Comparison of ENCODE assay signal across 1 cellular context in the genomic region with DNA sequence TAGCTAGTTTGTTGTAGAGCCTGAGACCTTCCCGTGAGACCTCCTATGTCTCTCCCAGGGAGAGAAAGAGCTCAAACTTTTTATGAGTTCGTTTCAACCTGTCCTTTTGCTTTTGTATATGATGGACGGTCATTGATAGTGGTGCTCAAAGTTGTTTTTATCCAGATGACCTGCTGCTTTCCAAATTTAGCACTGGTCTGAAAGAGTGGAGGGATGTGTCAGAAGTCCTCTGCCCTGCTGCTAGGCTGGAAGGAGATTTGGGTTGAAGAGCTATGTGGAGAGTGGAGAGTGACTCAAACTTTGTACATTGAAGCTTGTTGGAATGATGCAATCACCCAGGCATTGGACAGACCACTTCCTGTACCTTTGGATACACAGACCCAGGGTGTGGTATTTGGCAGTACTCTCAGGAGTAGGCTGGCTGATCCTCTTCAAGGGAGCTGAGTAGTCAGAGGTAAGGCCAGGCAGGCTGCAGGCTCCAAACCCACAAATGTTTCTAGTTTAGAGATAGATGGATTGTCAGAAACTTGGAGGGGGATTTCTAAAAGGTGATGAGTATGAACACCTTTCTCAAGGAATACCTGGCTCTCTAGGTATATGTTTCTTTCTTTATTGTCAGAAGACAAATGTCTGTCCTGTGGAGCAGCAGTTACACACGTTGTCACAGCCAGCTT.
TF ChIP-seq lines count a peak whose summit lies in the region.

No MANE protein-coding gene starts in this region.

TF ChIP-seq in HepG2, 621 proteins besides CTCF, POLR2A, EP300 and RAD21 (continued from another document and continues in another):
- TF ChIP-seq LRRFIP1 (CRISPR knock-in tag; conservative IDR thresholded peaks at IDR 0.05): no peak
- TF ChIP-seq EED (CRISPR knock-in tag; IDR thresholded peaks at IDR 0.05): no peak
- no peak for TF ChIP-seq ZNF468 (CRISPR knock-in tag; IDR thresholded peaks at IDR 0.05)
- TF ChIP-seq DZIP1 (CRISPR knock-in tag; IDR thresholded peaks at IDR 0.05): no peak
- no peak for TF ChIP-seq SALL2 (CRISPR knock-in tag; IDR thresholded peaks at IDR 0.05)
- TF ChIP-seq KAT8 (CRISPR knock-in tag; IDR thresholded peaks at IDR 0.05): 0 out of 2 replicates have a peak, but pooled peaks have one; percentile 17
- TF ChIP-seq ZNF264 (CRISPR knock-in tag; IDR thresholded peaks at IDR 0.05): no peak
- TF ChIP-seq NCOR1 (IDR thresholded peaks at IDR 0.05; ENCODE audit: borderline replicate concordance, low read length): 0 out of 2 replicates have a peak, but pooled peaks have one; percentile 15
- no peak for TF ChIP-seq CSRNP1 (CRISPR knock-in tag; IDR thresholded peaks at IDR 0.05)
- no peak for TF ChIP-seq ZNF772 (CRISPR knock-in tag; IDR thresholded peaks at IDR 0.05)
- TF ChIP-seq SKI (IDR thresholded peaks at IDR 0.05; ENCODE audit: partially characterized antibody): no peak
- TF ChIP-seq ZNF275 (CRISPR knock-in tag; IDR thresholded peaks at IDR 0.05; ENCODE audit: borderline replicate concordance): no peak
- TF ChIP-seq SUZ12 (IDR thresholded peaks at IDR 0.05; ENCODE audit: low read depth, low read length): no peak
- no peak for TF ChIP-seq ZNF383 (CRISPR knock-in tag; IDR thresholded peaks at IDR 0.05; ENCODE audit: borderline replicate concordance)
- TF ChIP-seq, protein P1, sequence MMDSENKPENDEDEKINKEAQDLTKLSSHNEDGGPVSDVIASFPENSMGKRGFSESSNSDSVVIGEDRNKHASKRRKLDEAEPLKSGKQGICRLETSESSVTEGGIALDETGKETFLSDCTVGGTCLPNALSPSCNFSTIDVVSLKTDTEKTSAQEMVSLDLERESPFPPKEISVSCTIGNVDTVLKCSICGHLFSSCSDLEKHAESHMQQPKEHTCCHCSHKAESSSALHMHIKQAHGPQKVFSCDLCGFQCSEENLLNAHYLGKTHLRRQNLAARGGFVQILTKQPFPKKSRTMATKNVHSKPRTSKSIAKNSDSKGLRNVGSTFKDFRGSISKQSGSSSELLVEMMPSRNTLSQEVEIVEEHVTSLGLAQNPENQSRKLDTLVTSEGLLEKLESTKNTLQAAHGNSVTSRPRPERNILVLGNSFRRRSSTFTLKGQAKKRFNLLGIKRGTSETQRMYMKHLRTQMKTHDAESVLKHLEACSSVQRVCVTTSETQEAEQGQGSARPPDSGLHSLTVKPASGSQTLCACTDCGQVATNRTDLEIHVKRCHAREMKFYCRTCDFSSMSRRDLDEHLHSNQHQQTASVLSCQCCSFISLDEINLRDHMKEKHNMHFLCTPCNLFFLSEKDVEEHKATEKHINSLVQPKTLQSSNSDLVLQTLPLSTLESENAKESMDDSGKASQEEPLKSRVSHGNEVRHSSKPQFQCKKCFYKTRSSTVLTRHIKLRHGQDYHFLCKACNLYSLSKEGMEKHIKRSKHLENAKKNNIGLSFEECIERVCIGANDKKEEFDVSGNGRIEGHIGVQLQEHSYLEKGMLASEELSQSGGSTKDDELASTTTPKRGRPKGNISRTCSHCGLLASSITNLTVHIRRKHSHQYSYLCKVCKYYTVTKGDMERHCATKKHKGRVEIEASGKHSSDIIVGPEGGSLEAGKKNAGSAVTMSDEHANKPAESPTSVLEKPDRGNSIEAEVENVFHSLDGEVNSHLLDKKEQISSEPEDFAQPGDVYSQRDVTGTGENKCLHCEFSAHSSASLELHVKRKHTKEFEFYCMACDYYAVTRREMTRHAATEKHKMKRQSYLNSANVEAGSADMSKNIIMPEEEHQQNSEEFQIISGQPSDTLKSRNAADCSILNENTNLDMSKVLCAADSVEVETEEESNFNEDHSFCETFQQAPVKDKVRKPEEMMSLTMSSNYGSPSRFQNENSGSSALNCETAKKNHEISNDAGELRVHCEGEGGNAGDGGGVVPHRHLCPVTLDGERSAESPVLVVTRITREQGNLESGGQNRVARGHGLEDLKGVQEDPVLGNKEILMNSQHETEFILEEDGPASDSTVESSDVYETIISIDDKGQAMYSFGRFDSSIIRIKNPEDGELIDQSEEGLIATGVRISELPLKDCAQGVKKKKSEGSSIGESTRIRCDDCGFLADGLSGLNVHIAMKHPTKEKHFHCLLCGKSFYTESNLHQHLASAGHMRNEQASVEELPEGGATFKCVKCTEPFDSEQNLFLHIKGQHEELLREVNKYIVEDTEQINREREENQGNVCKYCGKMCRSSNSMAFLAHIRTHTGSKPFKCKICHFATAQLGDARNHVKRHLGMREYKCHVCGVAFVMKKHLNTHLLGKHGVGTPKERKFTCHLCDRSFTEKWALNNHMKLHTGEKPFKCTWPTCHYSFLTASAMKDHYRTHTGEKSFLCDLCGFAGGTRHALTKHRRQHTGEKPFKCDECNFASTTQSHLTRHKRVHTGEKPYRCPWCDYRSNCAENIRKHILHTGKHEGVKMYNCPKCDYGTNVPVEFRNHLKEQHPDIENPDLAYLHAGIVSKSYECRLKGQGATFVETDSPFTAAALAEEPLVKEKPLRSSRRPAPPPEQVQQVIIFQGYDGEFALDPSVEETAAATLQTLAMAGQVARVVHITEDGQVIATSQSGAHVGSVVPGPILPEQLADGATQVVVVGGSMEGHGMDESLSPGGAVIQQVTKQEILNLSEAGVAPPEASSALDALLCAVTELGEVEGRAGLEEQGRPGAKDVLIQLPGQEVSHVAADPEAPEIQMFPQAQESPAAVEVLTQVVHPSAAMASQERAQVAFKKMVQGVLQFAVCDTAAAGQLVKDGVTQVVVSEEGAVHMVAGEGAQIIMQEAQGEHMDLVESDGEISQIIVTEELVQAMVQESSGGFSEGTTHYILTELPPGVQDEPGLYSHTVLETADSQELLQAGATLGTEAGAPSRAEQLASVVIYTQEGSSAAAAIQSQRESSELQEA (CRISPR knock-in tag; IDR thresholded peaks at IDR 0.05; ENCODE audit: not compliant biosample characterization): no peak
- TF ChIP-seq RAD51 (IDR thresholded peaks at IDR 0.05; ENCODE audit: borderline replicate concordance): no peak
- no peak for TF ChIP-seq ATF5 (CRISPR knock-in tag; IDR thresholded peaks at IDR 0.05; ENCODE audit: low read depth)
- no peak for TF ChIP-seq KDM5B (CRISPR knock-in tag; IDR thresholded peaks at IDR 0.05; ENCODE audit: borderline replicate concordance)
- TF ChIP-seq, protein P2, sequence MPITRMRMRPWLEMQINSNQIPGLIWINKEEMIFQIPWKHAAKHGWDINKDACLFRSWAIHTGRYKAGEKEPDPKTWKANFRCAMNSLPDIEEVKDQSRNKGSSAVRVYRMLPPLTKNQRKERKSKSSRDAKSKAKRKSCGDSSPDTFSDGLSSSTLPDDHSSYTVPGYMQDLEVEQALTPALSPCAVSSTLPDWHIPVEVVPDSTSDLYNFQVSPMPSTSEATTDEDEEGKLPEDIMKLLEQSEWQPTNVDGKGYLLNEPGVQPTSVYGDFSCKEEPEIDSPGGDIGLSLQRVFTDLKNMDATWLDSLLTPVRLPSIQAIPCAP (CRISPR knock-in tag; IDR thresholded peaks at IDR 0.05; ENCODE audit: low read depth): no peak
- no peak for TF ChIP-seq ZFP36L2 (CRISPR knock-in tag; IDR thresholded peaks at IDR 0.05)
- TF ChIP-seq NCOA1 (CRISPR knock-in tag; IDR thresholded peaks at IDR 0.05): no peak
- TF ChIP-seq GATAD1 (CRISPR knock-in tag; IDR thresholded peaks at IDR 0.05): no peak
- no peak for TF ChIP-seq THYN1 (CRISPR knock-in tag; IDR thresholded peaks at IDR 0.05; ENCODE audit: borderline replicate concordance, low read depth)
- no peak for TF ChIP-seq CENPX (CRISPR knock-in tag; IDR thresholded peaks at IDR 0.05)
- TF ChIP-seq EEA1 (CRISPR knock-in tag; IDR thresholded peaks at IDR 0.05; ENCODE audit: borderline replicate concordance): no peak
- TF ChIP-seq KMT2A (CRISPR knock-in tag; IDR thresholded peaks at IDR 0.05): no peak
- no peak for TF ChIP-seq NFIB (CRISPR knock-in tag; IDR thresholded peaks at IDR 0.05; ENCODE audit: borderline replicate concordance)
- TF ChIP-seq PLRG1 (conservative IDR thresholded peaks at IDR 0.05): no peak
- TF ChIP-seq KDM5A (IDR thresholded peaks at IDR 0.05; ENCODE audit: borderline replicate concordance, low read length): no peak
- TF ChIP-seq PRDM4 (CRISPR knock-in tag; IDR thresholded peaks at IDR 0.05; ENCODE audit: borderline replicate concordance): no peak
- no peak for TF ChIP-seq ZNF776 (CRISPR knock-in tag; IDR thresholded peaks at IDR 0.05)
- no peak for TF ChIP-seq ARID2 (CRISPR knock-in tag; IDR thresholded peaks at IDR 0.05; ENCODE audit: borderline replicate concordance)
- no peak for TF ChIP-seq SNAI1 (CRISPR knock-in tag; IDR thresholded peaks at IDR 0.05; ENCODE audit: borderline replicate concordance)
- no peak for TF ChIP-seq TGIF2 (CRISPR knock-in tag; IDR thresholded peaks at IDR 0.05)
- no peak for TF ChIP-seq ELF4 (CRISPR knock-in tag; IDR thresholded peaks at IDR 0.05; ENCODE audit: borderline replicate concordance)
- TF ChIP-seq ZNF557 (CRISPR knock-in tag; IDR thresholded peaks at IDR 0.05): peak; percentile 85
- 0 out of 2 replicates have a peak, but pooled peaks have one; percentile 35 for TF ChIP-seq ZNF788 (CRISPR knock-in tag; IDR thresholded peaks at IDR 0.05; ENCODE audit: borderline replicate concordance)
- no peak for TF ChIP-seq JARID2 (CRISPR knock-in tag; IDR thresholded peaks at IDR 0.05; ENCODE audit: insufficient replicate concordance)
- TF ChIP-seq ZNF773 (CRISPR knock-in tag; IDR thresholded peaks at IDR 0.05; ENCODE audit: borderline replicate concordance): no peak
